ENCODE assay signal across 11 cellular contexts in genomic region chr3:38150780-38151528, GRCh38. TPM values are rescaled to one million over a fixed set of nuclear protein-coding genes. Genes with fewer than 3 reads are reported as not detected.
DNase-seq lines count a peak whose midpoint lies in the region; ATAC-seq and TF ChIP-seq lines count a peak whose summit lies in the region.
"Had no signal": no experiment of that assay in that cellular context is flagged by ENCODE, and none has a peak within 500 bp of the region (broad histone marks: within the 10 kb centered on the region; RNA-seq: fewer than 3 reads in every experiment).

No MANE protein-coding gene starts in this region.

- no peaks in the 10 kb centered on the region for H3K36me3 ChIP-seq in CD4-positive, CD25-positive, alpha-beta regulatory T cell (ENCODE audit: control insufficient read depth, insufficient read depth, low read length)
- H3K36me3 ChIP-seq: left lung had no signal

- DNase-seq in CD4-positive, CD25-positive, alpha-beta regulatory T cell: no peak
- no peak for DNase-seq in HFF-Myc (ENCODE audit: extremely low read depth, low read depth)
- no peak for DNase-seq in activated T-helper 2 cell treated with anti-CD3 and anti-CD28 coated beads, Interferon-gamma antibody, Interleukin-2, Interleukin-4, amounts not matched to agents 10 μg/mL and 5 μg/mL and 100 μg/mL, durations not matched to agents 14 hours and 24 hours and 36 hours (ENCODE audit: low spot score)
- DNase-seq in memory B cell (ENCODE audit: low spot score in 2 of 2): no peak
- DNase-seq in cardiac septum (ENCODE audit: low spot score): no peak
- DNase-seq in NCI-H2107 treated with DMSO at 0.1 percent for 48 hours (lab: John Stamatoyannopoulos, UW; ENCODE audit: unreplicated experiment): no peak
- no peak for DNase-seq in activated CD4-positive, alpha-beta T cell treated with anti-CD3 and anti-CD28 coated beads, Interleukin-2, amount 50 U/mL, for 4 hours
- DNase-seq: DMS79, left lung, NCI-H1436 treated with DMSO at 0.1 percent for 48 hours had no signal

- peak overlapping the region; percentile 75 to 89 (median 86) for H3K27ac Mint-ChIP-seq in CD4-positive, CD25-positive, alpha-beta regulatory T cell
- H3K27ac Mint-ChIP-seq in activated T-helper 2 cell treated with anti-CD3 and anti-CD28 coated beads, Interferon-gamma antibody, Interleukin-2, Interleukin-4, amounts not matched to agents 10 μg/mL and 5 μg/mL and 100 μg/mL, durations not matched to agents 14 hours and 24 hours and 36 hours: peak overlapping the region; percentile 51
- peak overlapping the region; percentile 76 for H3K27ac Mint-ChIP-seq in memory B cell

- no peaks in the 10 kb centered on the region for H3K27me3 Mint-ChIP-seq in CD4-positive, CD25-positive, alpha-beta regulatory T cell
- no peaks in the 10 kb centered on the region for H3K27me3 Mint-ChIP-seq in activated T-helper 2 cell treated with anti-CD3 and anti-CD28 coated beads, Interferon-gamma antibody, Interleukin-2, Interleukin-4, amounts not matched to agents 10 μg/mL and 5 μg/mL and 100 μg/mL, durations not matched to agents 14 hours and 24 hours and 36 hours (ENCODE audit: low read depth)
- H3K27me3 Mint-ChIP-seq in memory B cell: no peaks in the 10 kb centered on the region

- peaks cover 0 to 12% (median 6%) of the 10 kb centered on the region in 7 donors for H3K9me3 Mint-ChIP-seq in CD4-positive, CD25-positive, alpha-beta regulatory T cell
- H3K9me3 Mint-ChIP-seq in activated T-helper 2 cell treated with anti-CD3 and anti-CD28 coated beads, Interferon-gamma antibody, Interleukin-2, Interleukin-4, amounts not matched to agents 10 μg/mL and 5 μg/mL and 100 μg/mL, durations not matched to agents 14 hours and 24 hours and 36 hours: peaks cover 28% of the 10 kb centered on the region
- peaks cover 4% of the 10 kb centered on the region for H3K9me3 Mint-ChIP-seq in memory B cell

- peaks cover 12% of the 10 kb centered on the region for H3K4me1 ChIP-seq in CD4-positive, CD25-positive, alpha-beta regulatory T cell (ENCODE audit: control insufficient read depth, insufficient read depth, low read length, poor library complexity, severe bottlenecking)

- no peak overlapping the region for H3K4me3 ChIP-seq in CD4-positive, CD25-positive, alpha-beta regulatory T cell (ENCODE audit: low read depth, low read length)
- H3K4me3 ChIP-seq in HFF-Myc (replicated peaks; ENCODE audit: low read depth, low read length): no peak overlapping the region
- H3K4me3 ChIP-seq: left lung had no signal

- intact Hi-C loops in activated T-helper 2 cell treated with anti-CD3 and anti-CD28 coated beads, Interferon-gamma antibody, Interleukin-2, Interleukin-4, amounts not matched to agents 10 μg/mL and 5 μg/mL and 100 μg/mL, durations not matched to agents 14 hours and 24 hours and 36 hours (cut with micrococcal nuclease): no loop called here
- intact Hi-C loops in cardiac septum (cut with DNase I): no loop called here

- H3K4me1 Mint-ChIP-seq in CD4-positive, CD25-positive, alpha-beta regulatory T cell: peaks cover 12 to 36% (median 20%) of the 10 kb centered on the region in 4 donors
- peaks cover 40% of the 10 kb centered on the region for H3K4me1 Mint-ChIP-seq in activated T-helper 2 cell treated with anti-CD3 and anti-CD28 coated beads, Interferon-gamma antibody, Interleukin-2, Interleukin-4, amounts not matched to agents 10 μg/mL and 5 μg/mL and 100 μg/mL, durations not matched to agents 14 hours and 24 hours and 36 hours (ENCODE audit: low read depth)
- H3K4me1 Mint-ChIP-seq in memory B cell: peaks cover 17% of the 10 kb centered on the region

- peak; percentile 18 for TF ChIP-seq CTCF in HFF-Myc (IDR thresholded peaks at IDR 0.05; ENCODE audit: low read depth, low read length, missing control alignments)

- H3K36me3 Mint-ChIP-seq in CD4-positive, CD25-positive, alpha-beta regulatory T cell: no peaks in the 10 kb centered on the region
- peaks cover 10% of the 10 kb centered on the region for H3K36me3 Mint-ChIP-seq in activated T-helper 2 cell treated with anti-CD3 and anti-CD28 coated beads, Interferon-gamma antibody, Interleukin-2, Interleukin-4, amounts not matched to agents 10 μg/mL and 5 μg/mL and 100 μg/mL, durations not matched to agents 14 hours and 24 hours and 36 hours (ENCODE audit: low read depth)
- peaks cover 4% of the 10 kb centered on the region for H3K36me3 Mint-ChIP-seq in memory B cell

- peak overlapping the region; percentile 43 for H3K27ac ChIP-seq in CD4-positive, CD25-positive, alpha-beta regulatory T cell (ENCODE audit: insufficient read depth, low read length, poor library complexity, severe bottlenecking)

- no peaks in the 10 kb centered on the region for H3K27me3 ChIP-seq in CD4-positive, CD25-positive, alpha-beta regulatory T cell (ENCODE audit: control insufficient read depth, insufficient read depth, low read length)
- H3K27me3 ChIP-seq: left lung had no signal

- ATAC-seq in CD4-positive, CD25-positive, alpha-beta regulatory T cell (ENCODE audit: low read depth in 2 of 2): no peak
- ATAC-seq in memory B cell (ENCODE audit: low read depth): no peak
- ATAC-seq in HG02623 (IDR thresholded peaks at IDR 0.05; ENCODE audit: unreplicated experiment): no peak

- peak overlapping the region in 1 of 4 donors; percentile 7 for H3K4me3 Mint-ChIP-seq in CD4-positive, CD25-positive, alpha-beta regulatory T cell
- H3K4me3 Mint-ChIP-seq in activated T-helper 2 cell treated with anti-CD3 and anti-CD28 coated beads, Interferon-gamma antibody, Interleukin-2, Interleukin-4, amounts not matched to agents 10 μg/mL and 5 μg/mL and 100 μg/mL, durations not matched to agents 14 hours and 24 hours and 36 hours (ENCODE audit: low read depth): no peak overlapping the region
- no peak overlapping the region for H3K4me3 Mint-ChIP-seq in memory B cell

- H3K9me3 ChIP-seq in CD4-positive, CD25-positive, alpha-beta regulatory T cell (ENCODE audit: control insufficient read depth in 2 of 2, low read length in 2 of 2): peaks cover 13% of the 10 kb centered on the region in 2 experiments

RNA-seq across cellular contexts. Expression of gene MYD88, which starts 12.5 kb away (rescaled TPM):
- 49.9 TPM for total RNA-seq in CD4-positive, CD25-positive, alpha-beta regulatory T cell
- polyA plus RNA-seq in CD4-positive, CD25-positive, alpha-beta regulatory T cell: 100 to 1,000 TPM; 114 to 184 (median 139) TPM
- 36.5 and 46.5 TPM in 2 replicates for total RNA-seq in activated T-helper 2 cell treated with anti-CD3 and anti-CD28 coated beads, Interferon-gamma antibody, Interleukin-2, Interleukin-4, amounts not matched to agents 10 μg/mL and 5 μg/mL and 100 μg/mL, durations not matched to agents 14 hours and 24 hours and 36 hours
- 8.5 TPM for total RNA-seq in cardiac septum

RNA-seq across cellular contexts. Expression of gene ACAA1, which starts 14.0 kb away (rescaled TPM):
- 80.7 TPM for total RNA-seq in CD4-positive, CD25-positive, alpha-beta regulatory T cell
- 10 to 100 TPM; 55.6 to 79.3 (median 67.2) TPM for polyA plus RNA-seq in CD4-positive, CD25-positive, alpha-beta regulatory T cell
- 68.6 and 69.5 TPM in 2 replicates for total RNA-seq in activated T-helper 2 cell treated with anti-CD3 and anti-CD28 coated beads, Interferon-gamma antibody, Interleukin-2, Interleukin-4, amounts not matched to agents 10 μg/mL and 5 μg/mL and 100 μg/mL, durations not matched to agents 14 hours and 24 hours and 36 hours
- 86.8 TPM for total RNA-seq in cardiac septum

RNA-seq across cellular contexts. Expression of gene OXSR1, which starts 14.4 kb away (rescaled TPM):
- total RNA-seq in CD4-positive, CD25-positive, alpha-beta regulatory T cell: 62.3 TPM
- polyA plus RNA-seq in CD4-positive, CD25-positive, alpha-beta regulatory T cell: 10 to 100 TPM; 12.6 to 19.3 (median 16.1) TPM
- total RNA-seq in activated T-helper 2 cell treated with anti-CD3 and anti-CD28 coated beads, Interferon-gamma antibody, Interleukin-2, Interleukin-4, amounts not matched to agents 10 μg/mL and 5 μg/mL and 100 μg/mL, durations not matched to agents 14 hours and 24 hours and 36 hours: 62.2 and 65.8 TPM in 2 replicates
- 30.6 TPM for total RNA-seq in cardiac septum
